Comparison of ENCODE assay signal across 9 cellular contexts in genomic region chr7:26078437-26079362, GRCh38.
A peak's percentile ranks its signal among the peaks of the same experiment; 100 is the strongest.
DNase-seq lines count a peak whose midpoint lies in the region; ATAC-seq and TF ChIP-seq lines count a peak whose summit lies in the region.
"Had no signal": no experiment of that assay in that cellular context is flagged by ENCODE, and none has a peak within 500 bp of the region (broad histone marks: within the 10 kb centered on the region; RNA-seq: fewer than 3 reads in every experiment).

No MANE protein-coding gene starts in this region.

- BruUV-seq in Panc1 (replicated peaks; lab: Mats Ljungman, UMichigan), result no TSS peak

- H3K4me3 Mint-ChIP-seq in activated T-cell treated with anti-CD3 and anti-CD28 coated beads, Interleukin-2, amount 50 U/mL, for 72 hours, result peak overlapping the region; percentile 42 to 49

- ATAC-seq in GM21825 (IDR thresholded peaks at IDR 0.05; ENCODE audit: unreplicated experiment) (peak; percentile 97), Panc1 (peak; percentile 96), foreskin keratinocyte (peak; percentile 73), GM18858 (IDR thresholded peaks at IDR 0.05; ENCODE audit: unreplicated experiment) (no peak)
- peak; percentile 99 to 100 for ATAC-seq in activated T-cell treated with anti-CD3 and anti-CD28 coated beads, Interleukin-2, amount 50 U/mL, for 72 hours (replicated peaks in 1 of 2)

- H3K4me2 ChIP-seq in DOHH2 (ENCODE audit: low read length), result peak overlapping the region; percentile 40

- no peak overlapping the region for H3K27ac Mint-ChIP-seq in activated T-cell treated with anti-CD3 and anti-CD28 coated beads, Interleukin-2, amount 50 U/mL, for 72 hours

- H3K4me3 ChIP-seq in DOHH2 (ENCODE audit: low read length) (peak overlapping the region; percentile 15), Panc1 (ENCODE audit: low read depth in 2 of 2, low read length in 2 of 2) (no peak overlapping the region)

- H3K27me3 Mint-ChIP-seq in activated T-cell treated with anti-CD3 and anti-CD28 coated beads, Interleukin-2, amount 50 U/mL, for 72 hours (ENCODE audit: low read depth), result peaks cover 42% of the 10 kb centered on the region

- no peaks in the 10 kb centered on the region for H3K79me2 ChIP-seq in DOHH2 (ENCODE audit: control insufficient read depth, low read length)

- DNase-seq in LHCN-M2 (ENCODE audit: low read depth), result peak; percentile 41
- DNase-seq in Panc1 (ENCODE audit: low read depth, low spot score), result no peak
- peak; percentile 82 to 85 for DNase-seq in activated T-cell treated with anti-CD3 and anti-CD28 coated beads, Interleukin-2, amount 50 U/mL, for 72 hours
- DNase-seq in foreskin keratinocyte, result peak in 1 of 2 donors; percentile 25
- peak; percentile 87 for DNase-seq in posterior vena cava (ENCODE audit: low spot score)

- H3K27me3 ChIP-seq in DOHH2 (ENCODE audit: control insufficient read depth, low read length), result peaks cover 66% of the 10 kb centered on the region
- H3K27me3 ChIP-seq in Panc1 (ENCODE audit: control insufficient read depth, insufficient read depth, low read length), result peaks cover 30% of the 10 kb centered on the region
- H3K27me3 ChIP-seq in foreskin keratinocyte, result peaks cover 17% of the 10 kb centered on the region

- H3F3A ChIP-seq in DOHH2 (ENCODE audit: control insufficient read depth, insufficient read depth), result no peaks in the 10 kb centered on the region

- H3K9me3 ChIP-seq in DOHH2 (ENCODE audit: control insufficient read depth, insufficient read depth, low read length) (no peaks in the 10 kb centered on the region), Panc1 (ENCODE audit: control insufficient read depth, insufficient read depth, low read depth, low read length) (no peaks in the 10 kb centered on the region)

- CTCF ChIA-PET in Panc1 (lab: Charles Lee), result interaction anchor here (0.7 to 1.1 kb wide), 2 partner anchors 75 to 136 kb away, joined by 3 read pairs; no protein-coding TSS in a partner anchor

- H3K36me3 ChIP-seq in DOHH2 (ENCODE audit: control insufficient read depth, low read length), result no peaks in the 10 kb centered on the region
- H3K36me3 ChIP-seq in Panc1 (ENCODE audit: control insufficient read depth, insufficient read depth, low read length), result no peaks in the 10 kb centered on the region

- H3K9me3 Mint-ChIP-seq in activated T-cell treated with anti-CD3 and anti-CD28 coated beads, Interleukin-2, amount 50 U/mL, for 72 hours, result no peaks in the 10 kb centered on the region

- H3K4me1 ChIP-seq in DOHH2 (ENCODE audit: control insufficient read depth, low read length), result peaks cover 6% of the 10 kb centered on the region
- no peaks in the 10 kb centered on the region for H3K4me1 ChIP-seq in Panc1 (ENCODE audit: control insufficient read depth, insufficient read depth, low read length)
- H3K4me1 ChIP-seq in foreskin keratinocyte, result peaks cover 9% of the 10 kb centered on the region

- POLR2A ChIA-PET in Panc1 (lab: Charles Lee), result no interaction called here

- TF ChIP-seq CTCF in DOHH2 (IDR thresholded peaks at IDR 0.05; ENCODE audit: low read depth, low read length, poor library complexity, severe bottlenecking) (peak; percentile 85), Panc1 (IDR thresholded peaks at IDR 0.05) (peak; percentile 81), foreskin keratinocyte (conservative IDR thresholded peaks at IDR 0.05) (peak; percentile 74)

- H3K9me2 ChIP-seq in DOHH2 (replicated peaks; ENCODE audit: control insufficient read depth, low read length), result no peaks in the 10 kb centered on the region

- no peaks in the 10 kb centered on the region for H4K20me1 ChIP-seq in DOHH2 (ENCODE audit: control insufficient read depth, insufficient read depth, low read depth, low read length)

- H3K27ac ChIP-seq in DOHH2 (ENCODE audit: low read depth, low read length) (no peak overlapping the region), Panc1 (ENCODE audit: low read length) (no peak overlapping the region), foreskin keratinocyte (no peak overlapping the region)
- H3K27ac ChIP-seq: epithelial cell of prostate had no signal

- in situ Hi-C loops in Panc1 (cut with HindIII; ENCODE audit: low pct_unique_long_range_greater_than_20kb, low sequenced_read_pairs), result no loop called here

- H3K36me3 Mint-ChIP-seq in activated T-cell treated with anti-CD3 and anti-CD28 coated beads, Interleukin-2, amount 50 U/mL, for 72 hours (ENCODE audit: insufficient read depth in 2 of 2), result no peaks in the 10 kb centered on the region

- intact Hi-C loops in Panc1 (cut with micrococcal nuclease; ENCODE audit: unreplicated experiment) (no loop called here), posterior vena cava (cut with DNase I) (no loop called here)

- peaks cover 21% of the 10 kb centered on the region for H3K4me1 Mint-ChIP-seq in activated T-cell treated with anti-CD3 and anti-CD28 coated beads, Interleukin-2, amount 50 U/mL, for 72 hours (ENCODE audit: low read depth)
